9 cellular contexts compared by ENCODE assay signal in the genomic region with DNA sequence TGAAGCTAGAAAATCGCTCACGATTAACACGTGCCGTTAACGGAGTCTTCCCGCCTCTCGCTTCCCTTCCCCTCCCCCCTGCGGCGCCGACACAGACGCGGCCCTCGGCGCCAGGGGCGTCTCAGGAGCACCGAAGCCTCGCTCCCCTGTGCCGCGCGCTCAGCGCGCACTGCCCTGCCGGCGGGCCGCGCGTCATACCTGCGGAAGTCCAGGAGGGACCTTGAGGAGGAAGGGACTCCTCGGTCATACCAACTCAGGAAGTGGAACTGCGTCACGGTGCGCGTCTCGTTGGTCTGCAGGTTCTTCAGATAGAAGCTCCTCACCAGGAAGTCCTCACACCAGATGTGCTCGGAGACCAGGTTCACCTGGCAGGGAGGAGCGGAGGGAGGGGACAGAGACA.
DNase-seq lines count a peak whose midpoint lies in the region; ATAC-seq and TF ChIP-seq lines count a peak whose summit lies in the region.
"Had no signal": no experiment of that assay in that cellular context is flagged by ENCODE, and none has a peak within 500 bp of the region (broad histone marks: within the 10 kb centered on the region; RNA-seq: fewer than 3 reads in every experiment).

No MANE protein-coding gene starts in this region.

- TF ChIP-seq POLR2A in body of pancreas (IDR thresholded peaks at IDR 0.05), result peak in 2 of 3 donors; percentile 16 to 17

- H3K27ac Mint-ChIP-seq in CD8-positive, alpha-beta T cell, result peak overlapping the region; percentile 75

- WGBS in body of pancreas, 2 donors, result 66 to 69% methylated on average over 36 of the region's 36 CpGs

- no peak for TF ChIP-seq CTCF in CD8-positive, alpha-beta T cell (IDR thresholded peaks at IDR 0.05)
- TF ChIP-seq CTCF in body of pancreas (IDR thresholded peaks at IDR 0.05), result no peak

- CTCF ChIA-PET in CD8-positive, alpha-beta T cell (lab: Charles Lee), result interaction anchor here (1.1 kb wide), 1 partner anchor 133 kb away, joined by 3 read pairs; no protein-coding TSS in a partner anchor

- no peaks in the 10 kb centered on the region for H3K36me3 ChIP-seq in CD8-positive, alpha-beta T cell (ENCODE audit: insufficient read depth, low read length)
- H3K36me3 ChIP-seq in body of pancreas (replicated peaks in 1 of 2; ENCODE audit: insufficient read depth in 1 of 2, low read depth in 2 of 2), result no peaks in the 10 kb centered on the region

- H3K27ac ChIP-seq in CD8-positive, alpha-beta T cell (ENCODE audit: low read depth, low read length), result peak overlapping the region; percentile 68
- H3K27ac ChIP-seq in body of pancreas, result no peak overlapping the region

- H3K9me3 ChIP-seq in CD8-positive, alpha-beta T cell (ENCODE audit: low read length), result no peaks in the 10 kb centered on the region
- H3K9me3 ChIP-seq in body of pancreas, result no peaks in the 10 kb centered on the region

- no peaks in the 10 kb centered on the region for H3K36me3 Mint-ChIP-seq in CD8-positive, alpha-beta T cell

- POLR2A ChIA-PET in CD8-positive, alpha-beta T cell (lab: Charles Lee), result no interaction called here

- peak overlapping the region; percentile 74 for H3K4me3 Mint-ChIP-seq in CD8-positive, alpha-beta T cell

- H3K9me3 Mint-ChIP-seq in CD8-positive, alpha-beta T cell, result no peaks in the 10 kb centered on the region

- H3K27me3 ChIP-seq in CD8-positive, alpha-beta T cell (ENCODE audit: insufficient read depth, low read length), result no peaks in the 10 kb centered on the region
- H3K27me3 ChIP-seq in body of pancreas, result no peaks in the 10 kb centered on the region

- H3K27me3 Mint-ChIP-seq in CD8-positive, alpha-beta T cell (ENCODE audit: low read depth), result peaks cover 3% of the 10 kb centered on the region

- peaks cover 18% of the 10 kb centered on the region for H3K4me1 Mint-ChIP-seq in CD8-positive, alpha-beta T cell (ENCODE audit: low read depth)

- peak; percentile 29 to 73 (median 59) for DNase-seq in CD8-positive, alpha-beta T cell
- DNase-seq in activated CD4-positive, alpha-beta T cell treated with anti-CD3 and anti-CD28 coated beads for 48 hours, result peak; percentile 73
- peak in 2 of 4 donors; percentile 7 to 21 for DNase-seq in body of pancreas
- peak; percentile 54 to 66 for DNase-seq in stimulated activated CD4-positive, alpha-beta T cell treated with anti-CD3 and anti-CD28 coated beads, Interleukin-2, amount 100 ng/mL, for 24 hours
- no peak for DNase-seq in NCI-H82 (lab: John Stamatoyannopoulos, UW)
- no peak for DNase-seq in NCI-H2081 (lab: John Stamatoyannopoulos, UW)
- DNase-seq: NCI-H774 had no signal

- intact Hi-C loops in CD8-positive, alpha-beta T cell (cut with DNase I, micrococcal nuclease), result loop anchor here in 1 of 2 experiments (5.0 kb wide), 1 partner anchor 1799 kb away; no protein-coding TSS in a partner anchor
- intact Hi-C loops in body of pancreas (cut with DNase I), result no loop called here

- peaks cover 12% of the 10 kb centered on the region for H3K4me1 ChIP-seq in CD8-positive, alpha-beta T cell (ENCODE audit: insufficient read depth, low read length)
- H3K4me1 ChIP-seq in body of pancreas, result no peaks in the 10 kb centered on the region

- peak; percentile 79 for ATAC-seq in CD8-positive, alpha-beta T cell
- no peak for ATAC-seq in body of pancreas
- ATAC-seq in HG03095 (IDR thresholded peaks at IDR 0.05; ENCODE audit: unreplicated experiment), result no peak
- ATAC-seq in GM18868 (IDR thresholded peaks at IDR 0.05; ENCODE audit: unreplicated experiment), result no peak

- H3K4me3 ChIP-seq in CD8-positive, alpha-beta T cell (ENCODE audit: low read depth, low read length), result peak overlapping the region; percentile 44
- H3K4me3 ChIP-seq in body of pancreas, result no peak overlapping the region

Comparison
In these comparisons a context has a peak if more than half of its experiments do, and no peak if none do; other contexts are left out.
1. DNase-seq: peak in CD8-positive, alpha-beta T cell (7 of 7), activated CD4-positive, alpha-beta T cell treated with anti-CD3 and anti-CD28 coated beads for 48 hours (single experiment) and stimulated activated CD4-positive, alpha-beta T cell treated with anti-CD3 and anti-CD28 coated beads, Interleukin-2, amount 100 ng/mL, for 24 hours (2 of 2); none in NCI-H82 (single experiment) and NCI-H2081 (0 of 2).